11 cellular contexts compared by ENCODE assay signal in genomic region chr7:22640269-22640668, GRCh38.
DNase-seq lines count a peak whose midpoint lies in the region; ATAC-seq lines count a peak whose summit lies in the region.
"Had no signal": no experiment of that assay in that cellular context is flagged by ENCODE, and none has a peak within 500 bp of the region (broad histone marks: within the 10 kb centered on the region; RNA-seq: fewer than 3 reads in every experiment).

No MANE protein-coding gene starts in this region.

- no peak overlapping the region for H3K27ac ChIP-seq in caudate nucleus (ENCODE audit: low read depth, low read length)
- H3K27ac ChIP-seq: thoracic aorta had no signal

- ATAC-seq in GM19025 (IDR thresholded peaks at IDR 0.05; ENCODE audit: low read depth, unreplicated experiment): peak; percentile 99
- ATAC-seq in GM21737 (IDR thresholded peaks at IDR 0.05; ENCODE audit: unreplicated experiment): peak; percentile 93
- peak; percentile 99 for ATAC-seq in HG03442 (IDR thresholded peaks at IDR 0.05; ENCODE audit: unreplicated experiment)
- ATAC-seq: K562, PC-3 had no signal

- peak; percentile 44 to 60 for DNase-seq in stimulated activated CD4-positive, alpha-beta T cell treated with anti-CD3 and anti-CD28 coated beads, Interleukin-2, amount 100 ng/mL, for 24 hours
- no peak for DNase-seq in NCI-H345 (lab: John Stamatoyannopoulos, UW)
- no peak for DNase-seq in caudate nucleus (lab: John Stamatoyannopoulos, UW)
- no peak for DNase-seq in GM19238 (ENCODE audit: insufficient read length, low spot score)
- DNase-seq: GF-D8, PC-3 had no signal

Comparison
In these comparisons a context has a peak if more than half of its experiments do, and no peak if none do; other contexts are left out.
1. DNase-seq: peak in stimulated activated CD4-positive, alpha-beta T cell treated with anti-CD3 and anti-CD28 coated beads, Interleukin-2, amount 100 ng/mL, for 24 hours (2 of 2); none in NCI-H345 (single experiment), caudate nucleus (0 of 61) and GM19238 (single experiment).
2. Peak in every context shown above with its lines, with median percentiles within 50 percentile points of each other: ATAC-seq.